23 cellular contexts compared by ENCODE assay signal in the genomic region with DNA sequence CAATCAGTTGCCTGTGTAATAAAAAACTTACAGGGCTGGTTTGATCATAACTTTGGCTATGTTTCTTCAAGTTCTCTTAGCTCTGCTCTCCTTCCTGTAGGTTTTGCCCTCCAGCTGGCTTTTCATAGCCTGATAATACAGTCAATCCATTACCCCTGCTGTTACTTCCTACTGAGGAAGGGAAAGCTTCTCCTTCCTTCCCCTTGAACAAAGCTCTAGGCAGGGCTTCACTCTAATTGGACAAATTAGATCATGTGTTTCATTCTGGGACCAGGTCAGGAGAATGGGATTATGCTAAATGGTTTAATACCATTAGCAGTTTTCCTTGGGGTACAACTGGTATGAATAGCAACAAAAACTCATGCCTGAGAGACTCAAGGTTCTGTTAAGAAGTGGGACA.
"Had no signal": no experiment of that assay in that cellular context is flagged by ENCODE, and none has a peak within 500 bp of the region (broad histone marks: within the 10 kb centered on the region; RNA-seq: fewer than 3 reads in every experiment).

No MANE protein-coding gene starts in this region.

- H3K27ac ChIP-seq: coronary artery, KMS-11, Peyer's patch, RWPE1, SJCRH30 had no signal

- H3K9me3 Mint-ChIP-seq: activated naive CD4-positive, alpha-beta T cell treated with anti-CD3 and anti-CD28 coated beads for 36 hours; activated naive CD8-positive, alpha-beta T cell treated with anti-CD3 and anti-CD28 coated beads for 36 hours; activated T-helper 17 cell treated with anti-CD3 and anti-CD28 coated beads, Interleukin-2, amount 50 U/mL, for 72 hours; T-helper 1 cell treated with Interleukin-12 subunit alpha and Interleukin-12 subunit beta and Interleukin-4 antibody, amounts not matched to agents 30 μg/mL and 1 μg/mL, for 36 hours had no signal

- DNase-seq: activated CD4-positive, alpha-beta T cell treated with anti-CD3 and anti-CD28 coated beads for 48 hours; activated CD4-positive, alpha-beta T cell treated with anti-CD3 and anti-CD28 coated beads, Interleukin-2, amount 50 U/mL, for 4 hours; activated CD4-positive, CD25-positive, alpha-beta regulatory T cell treated with anti-CD3 and anti-CD28 coated beads, Interleukin-2, amount 50 U/mL, for 72 hours; activated gamma-delta T cell; activated naive CD4-positive, alpha-beta T cell treated with anti-CD3 and anti-CD28 coated beads for 36 hours; activated naive CD8-positive, alpha-beta T cell treated with anti-CD3 and anti-CD28 coated beads for 36 hours; activated T-cell treated with anti-CD3 and anti-CD28 coated beads, Interleukin-2, amount 50 U/mL, for 48 hours; MM.1S; NCI-H1105; NCI-H146; NCI-H187 treated with DMSO at 0.1 percent for 48 hours; NCI-H2081 treated with DMSO at 0.1 percent for 48 hours; NCI-H446; NCI-H524; NCI-H748 treated with DMSO at 0.1 percent for 48 hours; Peyer's patch; Right ventricle myocardium superior; SJCRH30 had no signal

- H3K9me3 ChIP-seq: Peyer's patch, SJCRH30 had no signal

- H3K4me3 ChIP-seq: coronary artery, Peyer's patch, SJCRH30 had no signal

- H3K36me3 ChIP-seq: Peyer's patch, SJCRH30 had no signal

- H3K4me1 ChIP-seq: Peyer's patch, SJCRH30 had no signal

- H3K4me2 ChIP-seq: KMS-11 had no signal

- ATAC-seq: activated T-helper 17 cell treated with anti-CD3 and anti-CD28 coated beads, Interleukin-2, amount 50 U/mL, for 72 hours had no signal

- H3K36me3 Mint-ChIP-seq: activated naive CD8-positive, alpha-beta T cell treated with anti-CD3 and anti-CD28 coated beads for 36 hours had no signal

- H3K27me3 ChIP-seq: Peyer's patch, SJCRH30 had no signal

- H3K4me3 Mint-ChIP-seq: activated naive CD4-positive, alpha-beta T cell treated with anti-CD3 and anti-CD28 coated beads for 36 hours; activated naive CD8-positive, alpha-beta T cell treated with anti-CD3 and anti-CD28 coated beads for 36 hours; activated T-helper 17 cell treated with anti-CD3 and anti-CD28 coated beads, Interleukin-2, amount 50 U/mL, for 72 hours; T-helper 1 cell treated with Interleukin-12 subunit alpha and Interleukin-12 subunit beta and Interleukin-4 antibody, amounts not matched to agents 30 μg/mL and 1 μg/mL, for 36 hours had no signal

- H3K9ac ChIP-seq: KMS-11 had no signal

- H3K27ac Mint-ChIP-seq: activated naive CD4-positive, alpha-beta T cell treated with anti-CD3 and anti-CD28 coated beads for 36 hours; activated naive CD8-positive, alpha-beta T cell treated with anti-CD3 and anti-CD28 coated beads for 36 hours; activated T-helper 17 cell treated with anti-CD3 and anti-CD28 coated beads, Interleukin-2, amount 50 U/mL, for 72 hours; T-helper 1 cell treated with Interleukin-12 subunit alpha and Interleukin-12 subunit beta and Interleukin-4 antibody, amounts not matched to agents 30 μg/mL and 1 μg/mL, for 36 hours had no signal

- H3K4me1 Mint-ChIP-seq: activated naive CD8-positive, alpha-beta T cell treated with anti-CD3 and anti-CD28 coated beads for 36 hours; activated T-helper 17 cell treated with anti-CD3 and anti-CD28 coated beads, Interleukin-2, amount 50 U/mL, for 72 hours had no signal
